In the genomic region with DNA sequence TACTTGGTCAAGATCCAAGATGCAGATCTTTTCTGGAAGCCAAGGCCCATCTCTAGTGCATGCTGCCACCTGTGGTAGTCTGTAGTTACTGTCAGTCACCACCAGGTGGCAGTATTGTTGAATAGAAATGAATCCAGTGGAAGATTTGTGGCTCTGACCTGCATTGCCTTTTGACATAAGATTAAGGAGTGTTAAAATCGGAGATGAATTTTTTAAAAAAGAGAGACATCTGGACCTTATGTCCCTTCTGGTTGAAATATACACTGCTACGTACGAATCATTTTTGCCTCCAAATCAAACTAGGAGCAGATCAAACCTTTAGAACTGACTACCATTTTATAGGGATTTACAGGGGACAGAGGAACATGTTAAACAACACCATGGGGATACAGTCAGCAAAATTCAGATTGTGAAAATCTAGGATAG, we compare ENCODE assay signal across 8 cellular contexts. TPM values are rescaled to one million over a fixed set of nuclear protein-coding genes. Genes with fewer than 3 reads are reported as not detected.
A peak's percentile ranks its signal among the peaks of the same experiment; 100 is the strongest.
DNase-seq lines count a peak whose midpoint lies in the region; ATAC-seq and TF ChIP-seq lines count a peak whose summit lies in the region.

No MANE protein-coding gene starts in this region.

- H3K9ac ChIP-seq in fibroblast of lung (ENCODE audit: insufficient read depth, low read length), result no peak overlapping the region

- no peak overlapping the region for H3K4me3 ChIP-seq in AG04450 (ENCODE audit: low read depth, low read length)
- no peak overlapping the region for H3K4me3 ChIP-seq in Peyer's patch
- H3K4me3 ChIP-seq in fibroblast of lung (replicated peaks in 1 of 4; ENCODE audit: control extremely low read depth in 1 of 4, insufficient read depth in 1 of 4, low read depth in 3 of 4, low read length in 4 of 4), result no peak overlapping the region
- H3K4me3 ChIP-seq in neutrophil (ENCODE audit: low read depth in 1 of 2, low read length in 1 of 2), result no peak overlapping the region
- no peak overlapping the region for H3K4me3 ChIP-seq in thyroid gland (replicated peaks in 1 of 3)

- 92% methylated on average over 3 of the region's 3 CpGs for WGBS in thyroid gland, 2 donors

- no peaks in the 10 kb centered on the region for H3K36me3 ChIP-seq in Peyer's patch
- no peaks in the 10 kb centered on the region for H3K36me3 ChIP-seq in fibroblast of lung (ENCODE audit: control insufficient read depth, insufficient read depth, low read length)
- H3K36me3 ChIP-seq in neutrophil, result no peaks in the 10 kb centered on the region
- no peaks in the 10 kb centered on the region for H3K36me3 ChIP-seq in thyroid gland

- peak; percentile 46 for ATAC-seq in GM18858 (IDR thresholded peaks at IDR 0.05; ENCODE audit: unreplicated experiment)

- TF ChIP-seq CTCF in AG04450 (IDR thresholded peaks at IDR 0.05; ENCODE audit: low read depth, low read length) (peak; percentile 71), Peyer's patch (IDR thresholded peaks at IDR 0.05) (peak; percentile 90 to 99 (median 96)), fibroblast of lung (conservative IDR thresholded peaks at IDR 0.05 in 1 of 2, IDR thresholded peaks at IDR 0.05 in 1 of 2; ENCODE audit: low read depth in 1 of 2, low read length in 2 of 2) (peak; percentile 68 to 75), neutrophil (IDR thresholded peaks at IDR 0.05) (peak; percentile 86), thyroid gland (IDR thresholded peaks at IDR 0.05) (peak; percentile 71 to 91 (median 79))

- H3K27ac ChIP-seq in AG04450 (ENCODE audit: low read depth, low read length), result no peak overlapping the region
- H3K27ac ChIP-seq in Peyer's patch, result peak overlapping the region in 1 of 4 donors; percentile 18
- H3K27ac ChIP-seq in fibroblast of lung (ENCODE audit: insufficient read depth, low read length), result no peak overlapping the region
- H3K27ac ChIP-seq in neutrophil, result no peak overlapping the region
- H3K27ac ChIP-seq in thyroid gland, result no peak overlapping the region

- POLR2A ChIA-PET in AG04450 (lab: Yijun Ruan, JAX), result no interaction called here

- DNase-seq in AG04450 (ENCODE audit: low read depth, low spot score), result peak; percentile 30
- peak; percentile 81 for DNase-seq in KG1 (lab: John Stamatoyannopoulos, UW)
- peak in 2 of 3 donors; percentile 85 to 89 for DNase-seq in Peyer's patch
- DNase-seq in activated T-cell treated with anti-CD3 and anti-CD28 coated beads, Interleukin-2, amount 50 U/mL, for 1 hour, result peak; percentile 51
- DNase-seq in fibroblast of lung (ENCODE audit: low read depth in 2 of 2), result peak; percentile 54 to 80
- DNase-seq in thyroid gland, result peak; percentile 65 to 67

- no peak overlapping the region for H3K4me2 ChIP-seq in fibroblast of lung (ENCODE audit: extremely low read depth, insufficient read depth, low read length)

- no peak for TF ChIP-seq POLR2A in Peyer's patch (IDR thresholded peaks at IDR 0.05)
- TF ChIP-seq POLR2A in thyroid gland (IDR thresholded peaks at IDR 0.05), result no peak

- H3K27me3 ChIP-seq in AG04450 (ENCODE audit: control insufficient read depth, insufficient read depth, low read length) (no peaks in the 10 kb centered on the region), Peyer's patch (no peaks in the 10 kb centered on the region), fibroblast of lung (ENCODE audit: control insufficient read depth, insufficient read depth, low read length) (no peaks in the 10 kb centered on the region), neutrophil (no peaks in the 10 kb centered on the region), thyroid gland (no peaks in the 10 kb centered on the region)

- no peaks in the 10 kb centered on the region for H3K79me2 ChIP-seq in fibroblast of lung (ENCODE audit: control insufficient read depth, insufficient read depth, low read length)

- intact Hi-C loops in thyroid gland (cut with DNase I), result loop anchor here (10.0 kb wide), 2 partner anchors 155 to 565 kb away; no protein-coding TSS in a partner anchor

- CTCF ChIA-PET in AG04450 (lab: Charles Lee), result interaction anchor here (0.6 to 4.2 kb wide), 25 partner anchors 10 to 1083 kb away, joined by 3 to 31 read pairs (median 4); no protein-coding TSS in a partner anchor

- no peaks in the 10 kb centered on the region for H3K4me1 ChIP-seq in Peyer's patch
- H3K4me1 ChIP-seq in fibroblast of lung (ENCODE audit: control insufficient read depth, extremely low read depth, insufficient read depth, low read length), result no peaks in the 10 kb centered on the region
- H3K4me1 ChIP-seq in neutrophil (ENCODE audit: control insufficient read depth in 1 of 2, insufficient read depth in 1 of 2, low read depth in 1 of 2, low read length in 1 of 2), result no peaks in the 10 kb centered on the region
- H3K4me1 ChIP-seq in thyroid gland, result no peaks in the 10 kb centered on the region

- H4K20me1 ChIP-seq in fibroblast of lung (ENCODE audit: control insufficient read depth, extremely low read depth, insufficient read depth, low read length), result no peaks in the 10 kb centered on the region

- H2AFZ ChIP-seq in fibroblast of lung (ENCODE audit: low read length), result no peak overlapping the region

- peaks cover 3% of the 10 kb centered on the region; the same call in 1 of the 2 replicates for H3K9me3 ChIP-seq in AG04450 (ENCODE audit: control insufficient read depth, insufficient read depth, low read length)
- no peaks in the 10 kb centered on the region for H3K9me3 ChIP-seq in Peyer's patch
- no peaks in the 10 kb centered on the region for H3K9me3 ChIP-seq in fibroblast of lung (ENCODE audit: control insufficient read depth, insufficient read depth, low read depth, low read length)
- no peaks in the 10 kb centered on the region for H3K9me3 ChIP-seq in neutrophil
- H3K9me3 ChIP-seq in thyroid gland, result no peaks in the 10 kb centered on the region

RNA-seq across cellular contexts. Expression of a gene that starts 46.9 kb away (rescaled TPM):
- polyA plus RNA-seq in AG04450 (2011; rRNA removed) (not detected in 2 replicates), fibroblast of lung (0.02 TPM in 1 of 2 replicates, not detected in the other)
- not detected in 2 replicates for polyA minus RNA-seq in AG04450 (2011; rRNA and poly(A)+ RNA removed)
- total RNA-seq in Peyer's patch (10 to 100 TPM in 2 of 4 donors, 1 to 10 TPM in 2; 3.0 to 46.2 (median 9.8) TPM), fibroblast of lung (not detected in 2 replicates), thyroid gland (1 to 10 TPM in 3 of 4 donors, under 1 TPM in 1; 0.67 to 2.7 (median 1.4) TPM)
- polyA plus RNA-seq in fibroblast of lung (2012), result not detected in 2 replicates
- not detected in 2 replicates for polyA minus RNA-seq in fibroblast of lung (ENCODE audit: low replicate concordance)

Comparison
In these comparisons a context has a peak if more than half of its experiments do, and no peak if none do; other contexts are left out.
1. DNase-seq: peak in every context shown above with its lines; median percentile 87 in Peyer's patch; 81 in KG1; 67 in fibroblast of lung; 66 in thyroid gland; 51 in activated T-cell treated with anti-CD3 and anti-CD28 coated beads, Interleukin-2, amount 50 U/mL, for 1 hour; 30 in AG04450.